In the genomic region with DNA sequence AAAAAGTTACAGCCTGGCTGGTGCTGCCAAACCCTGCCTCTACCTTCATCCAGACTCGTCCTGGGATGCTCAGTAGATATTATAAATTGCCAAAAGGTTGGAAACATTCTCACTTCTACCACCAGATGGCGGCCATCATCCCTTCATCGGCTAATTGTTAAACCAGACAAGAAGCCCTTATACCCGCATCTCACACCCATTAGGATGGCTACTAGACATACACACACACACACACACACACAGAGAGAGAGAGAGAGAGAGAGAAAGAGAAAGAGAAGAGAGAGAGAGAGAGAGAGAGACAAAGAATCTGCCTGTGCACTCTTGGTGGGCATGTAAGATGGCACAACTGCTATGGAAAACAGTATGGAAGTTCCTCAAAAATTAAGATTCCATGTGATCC, we compare ENCODE assay signal across 8 cellular contexts. TPM values are rescaled to one million over a fixed set of nuclear protein-coding genes. Genes with fewer than 3 reads are reported as not detected.
DNase-seq lines count a peak whose midpoint lies in the region; ATAC-seq and TF ChIP-seq lines count a peak whose summit lies in the region.

No MANE protein-coding gene starts in this region.

- DNase-seq in GM04503 (ENCODE audit: low read depth) (peak; percentile 30), NCI-H1092 (lab: John Stamatoyannopoulos, UW) (peak; percentile 9), T follicular helper cell (ENCODE audit: low read depth) (peak; percentile 47), amniotic epithelial cell (ENCODE audit: low read depth) (peak; percentile 81), right atrium auricular region (ENCODE audit: low spot score) (peak; percentile 69), sigmoid colon (peak; percentile 73)

- TF ChIP-seq POLR2A in sigmoid colon (IDR thresholded peaks at IDR 0.05): no peak

- TF ChIP-seq EP300 in sigmoid colon (IDR thresholded peaks at IDR 0.05): no peak

- H3K36me3 ChIP-seq in right atrium auricular region (no peaks in the 10 kb centered on the region), sigmoid colon (no peaks in the 10 kb centered on the region)

- WGBS in sigmoid colon, 2 donors: 1% methylated on average over 4 of the region's 4 CpGs

- TF ChIP-seq CTCF in right atrium auricular region (IDR thresholded peaks at IDR 0.05) (peak; percentile 44 to 64), sigmoid colon (IDR thresholded peaks at IDR 0.05) (peak; percentile 20 to 64 (median 58))

- intact Hi-C loops in sigmoid colon (cut with DNase I): loop anchor here (5.0 kb wide), 1 partner anchor 188 kb away; a partner anchor contains a TSS

- ATAC-seq in HG03354 (IDR thresholded peaks at IDR 0.05; ENCODE audit: poor library complexity, severe bottlenecking, unreplicated experiment) (no peak), HG02759 (IDR thresholded peaks at IDR 0.05; ENCODE audit: unreplicated experiment) (no peak)

- H3K9me3 ChIP-seq in right atrium auricular region (no peaks in the 10 kb centered on the region), sigmoid colon (no peaks in the 10 kb centered on the region)

- H3K4me3 ChIP-seq in right atrium auricular region (no peak overlapping the region), sigmoid colon (no peak overlapping the region)

- no peak overlapping the region for H3K27ac ChIP-seq in right atrium auricular region
- no peak overlapping the region for H3K27ac ChIP-seq in sigmoid colon

- H3K27me3 ChIP-seq in right atrium auricular region: no peaks in the 10 kb centered on the region
- H3K27me3 ChIP-seq in sigmoid colon: peaks cover 0 to 9% (median 7%) of the 10 kb centered on the region in 3 donors

- H3K4me1 ChIP-seq in right atrium auricular region: no peaks in the 10 kb centered on the region
- no peaks in the 10 kb centered on the region for H3K4me1 ChIP-seq in sigmoid colon

RNA-seq across cellular contexts. Expression of a gene that starts 15.0 kb away (rescaled TPM):
- total RNA-seq in right atrium auricular region (1 to 10 TPM; 1.1 to 2.8 TPM), sigmoid colon (10 to 100 TPM in 1 of 4 donors, 1 to 10 TPM in 3; 1.1 to 15.5 (median 3.8) TPM)
- polyA plus RNA-seq in sigmoid colon: 10 to 100 TPM in 1 of 3 donors, 1 to 10 TPM in 1, under 1 TPM in 1; 0.60 to 11.1 (median 8.8) TPM

RNA-seq across cellular contexts. Expression of a gene that starts 32.5 kb away (rescaled TPM):
- total RNA-seq in right atrium auricular region (10 to 100 TPM; 29.6 to 34.1 TPM), sigmoid colon (10 to 100 TPM; 39.8 to 52.9 (median 46.4) TPM)
- polyA plus RNA-seq in sigmoid colon: 10 to 100 TPM; 12.7 to 19.0 (median 14.4) TPM

RNA-seq across cellular contexts. Expression of a gene that starts 57.9 kb away (rescaled TPM):
- total RNA-seq in right atrium auricular region (1 to 10 TPM; 4.7 to 4.8 TPM), sigmoid colon (10 to 100 TPM; 15.5 to 24.3 (median 16.9) TPM)
- polyA plus RNA-seq in sigmoid colon: 1 to 10 TPM in 1 of 3 donors, under 1 TPM in 1, not detected in 1; 0.23 to 3.8 TPM

Comparison
In these comparisons a context has a peak if more than half of its experiments do, and no peak if none do; other contexts are left out.
1. DNase-seq: peak in every context shown above with its lines; median percentile 81 in amniotic epithelial cell; 73 in sigmoid colon; 69 in right atrium auricular region; 47 in T follicular helper cell; 30 in GM04503; 9 in NCI-H1092.